Comparison of ENCODE assay signal across 8 cellular contexts in the genomic region with DNA sequence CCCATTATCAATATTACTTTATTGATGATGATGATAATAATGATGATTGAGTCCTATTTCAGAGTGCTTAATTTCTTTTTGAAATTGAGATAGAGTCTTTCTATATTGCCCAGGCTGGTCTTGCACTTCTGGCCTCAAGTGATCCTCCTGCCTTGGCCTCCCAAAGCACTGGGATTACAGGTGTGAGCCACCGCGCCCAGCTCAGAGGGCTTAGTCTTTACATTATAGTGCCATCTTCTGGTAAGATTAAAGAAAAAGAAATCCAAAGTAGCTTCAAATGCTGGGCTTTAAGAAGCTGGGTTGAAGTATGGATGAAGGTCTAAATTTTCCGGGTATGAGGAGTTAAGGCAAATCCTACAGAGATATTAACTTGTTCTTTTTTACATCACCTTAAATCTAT. TPM values are rescaled to one million over a fixed set of nuclear protein-coding genes. Genes with fewer than 3 reads are reported as not detected.
DNase-seq lines count a peak whose midpoint lies in the region; ATAC-seq and TF ChIP-seq lines count a peak whose summit lies in the region.

No MANE protein-coding gene starts in this region.

- no peaks in the 10 kb centered on the region for H3K27me3 ChIP-seq in neutrophil

- H3K27ac Mint-ChIP-seq in activated CD4-positive, alpha-beta T cell treated with anti-CD3 and anti-CD28 coated beads for 36 hours: no peak overlapping the region
- no peak overlapping the region for H3K27ac Mint-ChIP-seq in activated naive CD4-positive, alpha-beta T cell treated with anti-CD3 and anti-CD28 coated beads, Interleukin-2, amount 10 ng/mL, durations not matched to agents 7 days and 5 days

- peaks cover 62 to 65% of the 10 kb centered on the region in 2 experiments for H3K4me1 ChIP-seq in neutrophil (ENCODE audit: control insufficient read depth in 1 of 2, insufficient read depth in 1 of 2, low read depth in 1 of 2, low read length in 1 of 2)

- CTCF ChIA-PET in activated CD4-positive, alpha-beta T cell treated with anti-CD3 and anti-CD28 coated beads for 36 hours (lab: Charles Lee): interaction anchor here (0.6 to 9.1 kb wide), 23 partner anchors 10 to 741 kb away, joined by 3 to 244 read pairs (median 5); partner anchors contain the start of genes ADGRE2, ADGRE3 and NDUFB7
- CTCF ChIA-PET in activated naive CD4-positive, alpha-beta T cell treated with anti-CD3 and anti-CD28 coated beads, Interleukin-2, amount 10 ng/mL, durations not matched to agents 7 days and 5 days (lab: Charles Lee): interaction anchor here (0.6 to 8.2 kb wide), 10 partner anchors 9 to 255 kb away, joined by 3 to 170 read pairs (median 4); partner anchors contain the start of gene NDUFB7

- H3K27ac ChIP-seq in neutrophil (peak overlapping the region; percentile 94), substantia nigra (ENCODE audit: low read depth, low read length, poor library complexity, severe bottlenecking) (no peak overlapping the region)

- H3K9me3 Mint-ChIP-seq in activated CD4-positive, alpha-beta T cell treated with anti-CD3 and anti-CD28 coated beads for 36 hours (ENCODE audit: low read depth): no peaks in the 10 kb centered on the region
- no peaks in the 10 kb centered on the region for H3K9me3 Mint-ChIP-seq in activated naive CD4-positive, alpha-beta T cell treated with anti-CD3 and anti-CD28 coated beads, Interleukin-2, amount 10 ng/mL, durations not matched to agents 7 days and 5 days

- H3K36me3 Mint-ChIP-seq in activated CD4-positive, alpha-beta T cell treated with anti-CD3 and anti-CD28 coated beads for 36 hours (ENCODE audit: low read depth): no peaks in the 10 kb centered on the region
- no peaks in the 10 kb centered on the region for H3K36me3 Mint-ChIP-seq in activated naive CD4-positive, alpha-beta T cell treated with anti-CD3 and anti-CD28 coated beads, Interleukin-2, amount 10 ng/mL, durations not matched to agents 7 days and 5 days

- no peak overlapping the region for H3K4me3 ChIP-seq in neutrophil (ENCODE audit: low read depth in 1 of 2, low read length in 1 of 2)

- DNase-seq in activated CD4-positive, alpha-beta T cell treated with anti-CD3 and anti-CD28 coated beads for 36 hours: peak; percentile 64
- no peak for DNase-seq in activated CD4-positive, alpha-beta T cell treated with anti-CD3 and anti-CD28 coated beads for 1 hour
- peak; percentile 8 for DNase-seq in NCI-H2227 treated with DMSO at 0.1 percent for 48 hours (lab: John Stamatoyannopoulos, UW)
- peak; percentile 37 for DNase-seq in activated naive CD4-positive, alpha-beta T cell treated with anti-CD3 and anti-CD28 coated beads, Interleukin-2, amount 10 ng/mL, durations not matched to agents 7 days and 5 days
- no peak for DNase-seq in cortex of kidney (lab: John Stamatoyannopoulos, UW)
- DNase-seq in inferior parietal cortex (ENCODE audit: extremely low spot score): no peak
- no peak for DNase-seq in substantia nigra (lab: John Stamatoyannopoulos, UW)

- intact Hi-C loops in activated CD4-positive, alpha-beta T cell treated with anti-CD3 and anti-CD28 coated beads for 36 hours (cut with DNase I, micrococcal nuclease): loop anchor here (1.0 to 5.0 kb wide), 3 partner anchors 112 to 254 kb away; partner anchors contain the start of gene PKN1 (in 1 of the 2)

- no peak overlapping the region for H3K4me3 Mint-ChIP-seq in activated CD4-positive, alpha-beta T cell treated with anti-CD3 and anti-CD28 coated beads for 36 hours
- no peak overlapping the region for H3K4me3 Mint-ChIP-seq in activated naive CD4-positive, alpha-beta T cell treated with anti-CD3 and anti-CD28 coated beads, Interleukin-2, amount 10 ng/mL, durations not matched to agents 7 days and 5 days

- H3K4me1 Mint-ChIP-seq in activated CD4-positive, alpha-beta T cell treated with anti-CD3 and anti-CD28 coated beads for 36 hours: peaks cover 12% of the 10 kb centered on the region
- peaks cover 20% of the 10 kb centered on the region for H3K4me1 Mint-ChIP-seq in activated naive CD4-positive, alpha-beta T cell treated with anti-CD3 and anti-CD28 coated beads, Interleukin-2, amount 10 ng/mL, durations not matched to agents 7 days and 5 days

- no peaks in the 10 kb centered on the region for H3K9me3 ChIP-seq in neutrophil

- TF ChIP-seq CTCF in neutrophil (IDR thresholded peaks at IDR 0.05): peak; percentile 47

- no peaks in the 10 kb centered on the region for H3K36me3 ChIP-seq in neutrophil

- POLR2A ChIA-PET in activated CD4-positive, alpha-beta T cell treated with anti-CD3 and anti-CD28 coated beads for 36 hours (lab: Charles Lee): interaction anchor here (0.6 kb wide), 1 partner anchor 1386 kb away, joined by 4 read pairs; no protein-coding TSS in a partner anchor

- peaks cover 4% of the 10 kb centered on the region for H3K27me3 Mint-ChIP-seq in activated CD4-positive, alpha-beta T cell treated with anti-CD3 and anti-CD28 coated beads for 36 hours
- peaks cover 5% of the 10 kb centered on the region for H3K27me3 Mint-ChIP-seq in activated naive CD4-positive, alpha-beta T cell treated with anti-CD3 and anti-CD28 coated beads, Interleukin-2, amount 10 ng/mL, durations not matched to agents 7 days and 5 days

- ATAC-seq in activated CD4-positive, alpha-beta T cell treated with anti-CD3 and anti-CD28 coated beads for 36 hours: no peak

RNA-seq across cellular contexts. Expression of gene ZNF333, which starts 3.4 kb away (rescaled TPM):
- total RNA-seq in activated CD4-positive, alpha-beta T cell treated with anti-CD3 and anti-CD28 coated beads for 36 hours: 10 to 100 TPM; 11.7 to 12.7 TPM

RNA-seq across cellular contexts. Expression of gene ADGRE3, which starts 11.8 kb away (rescaled TPM):
- total RNA-seq in activated CD4-positive, alpha-beta T cell treated with anti-CD3 and anti-CD28 coated beads for 36 hours: under 1 TPM; 0.11 to 0.30 TPM

Comparison
In these comparisons a context has a peak if more than half of its experiments do, and no peak if none do; other contexts are left out.
1. DNase-seq: peak in activated CD4-positive, alpha-beta T cell treated with anti-CD3 and anti-CD28 coated beads for 36 hours (single experiment), NCI-H2227 treated with DMSO at 0.1 percent for 48 hours (single experiment) and activated naive CD4-positive, alpha-beta T cell treated with anti-CD3 and anti-CD28 coated beads, Interleukin-2, amount 10 ng/mL, durations not matched to agents 7 days and 5 days (single experiment); none in activated CD4-positive, alpha-beta T cell treated with anti-CD3 and anti-CD28 coated beads for 1 hour (single experiment), cortex of kidney (single experiment), inferior parietal cortex (single experiment) and substantia nigra (0 of 49).